In genomic region chr19:1446713-1447564, GRCh38 we compare ENCODE assay signal across 1 cellular context.
TF ChIP-seq lines count a peak whose summit lies in the region.

No MANE protein-coding gene starts in this region.

TF ChIP-seq in K562, 482 proteins besides CTCF, POLR2A, EP300 and RAD21 (continued from another document and continues in another):
- TF ChIP-seq PRDM10 (IDR thresholded peaks at IDR 0.05; ENCODE audit: partially characterized antibody) (no peak), SLC30A9 (CRISPR knock-in tag; IDR thresholded peaks at IDR 0.05) (no peak), ARHGAP35 (IDR thresholded peaks at IDR 0.05; ENCODE audit: partially characterized antibody) (no peak), USF2 (CRISPR knock-in tag; IDR thresholded peaks at IDR 0.05) (no peak), REST (CRISPR knock-in tag; IDR thresholded peaks at IDR 0.05; ENCODE audit: low read depth) (peak; percentile 98), MLLT1 (IDR thresholded peaks at IDR 0.05) (no peak), SMARCC2 (IDR thresholded peaks at IDR 0.05; ENCODE audit: low read depth) (no peak), RBM34 (IDR thresholded peaks at IDR 0.05; ENCODE audit: borderline replicate concordance, insufficient read depth, low read length) (no peak), MAX (CRISPR knock-in tag; IDR thresholded peaks at IDR 0.05) (peak; percentile 63), MCM2 (IDR thresholded peaks at IDR 0.05; ENCODE audit: low read depth) (no peak), ATF6 (CRISPR knock-in tag; IDR thresholded peaks at IDR 0.05) (0 out of 2 replicates have a peak, but pooled peaks have one; percentile 79), CHD4 (IDR thresholded peaks at IDR 0.05; ENCODE audit: insufficient read depth, insufficient replicate concordance, low read depth, low read length, poor library complexity, severe bottlenecking) (no peak), MYNN (IDR thresholded peaks at IDR 0.05) (no peak), MYNN (CRISPR knock-in tag; IDR thresholded peaks at IDR 0.05) (no peak), TSC22D4 (tag; IDR thresholded peaks at IDR 0.05) (no peak), CREB3 (tag; conservative IDR thresholded peaks at IDR 0.05; ENCODE audit: low read depth) (no peak), TFAP4 (CRISPR knock-in tag; IDR thresholded peaks at IDR 0.05; ENCODE audit: borderline replicate concordance) (peak; percentile 68), ZNF318 (IDR thresholded peaks at IDR 0.05; ENCODE audit: borderline replicate concordance in 1 of 2, low read depth in 1 of 2) (no peak), ZNF609 (CRISPR knock-in tag; IDR thresholded peaks at IDR 0.05; ENCODE audit: borderline replicate concordance) (no peak)
